Comparison of ENCODE assay signal across 12 cellular contexts in the genomic region with DNA sequence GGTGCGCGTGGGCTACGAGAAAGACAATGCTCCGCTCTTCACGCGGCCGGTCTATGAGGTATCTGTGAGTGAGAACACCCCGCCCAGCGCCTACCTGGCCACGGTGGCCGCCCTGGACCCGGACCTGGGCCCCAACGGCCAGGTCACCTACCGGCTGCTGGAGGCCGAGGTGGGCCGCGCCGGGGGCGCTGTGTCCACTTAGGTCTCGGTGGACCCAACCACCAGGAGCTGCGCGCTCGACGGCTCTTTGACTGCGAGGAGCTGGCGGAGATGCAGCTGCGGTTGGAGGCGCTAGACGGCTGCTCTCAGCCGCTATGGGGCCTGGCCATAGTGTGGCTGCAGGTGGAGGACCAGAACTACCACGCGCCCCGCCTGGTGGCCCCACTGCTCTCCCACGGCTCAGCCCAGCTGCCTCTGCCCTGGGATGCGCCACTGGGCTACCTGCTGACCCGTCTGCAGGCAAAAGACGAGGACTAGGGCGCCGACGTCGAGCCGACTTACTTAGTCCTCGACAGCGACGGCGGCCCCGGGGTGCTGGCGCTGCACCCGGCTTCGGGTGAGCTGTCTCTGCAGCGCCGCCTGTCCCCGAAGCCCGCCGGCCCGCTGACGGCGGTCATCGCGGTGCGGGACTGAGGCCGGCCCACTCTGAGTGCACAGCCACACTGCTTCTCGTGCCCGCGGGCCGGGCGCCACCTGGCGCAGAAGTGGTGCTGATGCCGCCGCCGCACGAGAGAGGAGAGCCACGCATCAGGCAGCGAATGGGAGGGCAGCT.
A peak's percentile ranks its signal among the peaks of the same experiment; 100 is the strongest.
DNase-seq lines count a peak whose midpoint lies in the region; ATAC-seq and TF ChIP-seq lines count a peak whose summit lies in the region.
"Had no signal": no experiment of that assay in that cellular context is flagged by ENCODE, and none has a peak within 500 bp of the region (broad histone marks: within the 10 kb centered on the region; RNA-seq: fewer than 3 reads in every experiment).

No MANE protein-coding gene starts in this region.

- H3K27me3 ChIP-seq in GM23248 (replicated peaks; ENCODE audit: insufficient read depth) (no peaks in the 10 kb centered on the region), right lobe of liver (peaks cover 0 to 9% of the 10 kb centered on the region in 2 donors)

- H3K27ac ChIP-seq in GM23248: no peak overlapping the region
- H3K27ac ChIP-seq in right lobe of liver: no peak overlapping the region
- H3K27ac ChIP-seq: sigmoid colon had no signal

- TF ChIP-seq CTCF in choroid plexus epithelial cell (conservative IDR thresholded peaks at IDR 0.05; ENCODE audit: low read depth, low read length) (no peak), right lobe of liver (IDR thresholded peaks at IDR 0.05) (peak in 3 of 4 donors; percentile 2 to 28 (median 18))

- H3K4me2 ChIP-seq in GM23248 (ENCODE audit: unreplicated experiment): no peak overlapping the region

- no peak overlapping the region for H3K9ac ChIP-seq in GM23248

- no peaks in the 10 kb centered on the region for H3K9me3 ChIP-seq in GM23248 (ENCODE audit: low read depth)
- H3K9me3 ChIP-seq in right lobe of liver: no peaks in the 10 kb centered on the region
- H3K9me3 ChIP-seq: sigmoid colon had no signal

- H3F3A ChIP-seq in GM23248 (ENCODE audit: insufficient read depth): no peaks in the 10 kb centered on the region

- no peaks in the 10 kb centered on the region for H3K9me2 ChIP-seq in GM23248 (ENCODE audit: insufficient read depth)

- no peaks in the 10 kb centered on the region for H3K36me3 ChIP-seq in GM23248 (ENCODE audit: low read depth)
- no peaks in the 10 kb centered on the region for H3K36me3 ChIP-seq in right lobe of liver
- H3K36me3 ChIP-seq: sigmoid colon had no signal

- H3K4me1 ChIP-seq in GM23248 (ENCODE audit: insufficient read depth): no peaks in the 10 kb centered on the region
- H3K4me1 ChIP-seq in right lobe of liver: no peaks in the 10 kb centered on the region

- TF ChIP-seq POLR2A in right lobe of liver (IDR thresholded peaks at IDR 0.05): no peak

- H4K20me1 ChIP-seq in GM23248 (ENCODE audit: insufficient read depth): no peaks in the 10 kb centered on the region

- in situ Hi-C loops in GM23248 (cut with MboI): no loop called here

- no peak overlapping the region for H2AFZ ChIP-seq in GM23248

- DNase-seq in AG08395 (ENCODE audit: low spot score) (peak; percentile 6), GM23248 (peak; percentile 36), choroid plexus epithelial cell (ENCODE audit: low read depth) (peak; percentile 1), right lobe of liver (peak; percentile 21 to 52 (median 42)), NCI-H2081 (lab: John Stamatoyannopoulos, UW) (no peak), CD1c-positive myeloid dendritic cell (ENCODE audit: extremely low spot score) (no peak), NCI-H1105 treated with DMSO at 0.1 percent for 48 hours (lab: John Stamatoyannopoulos, UW) (no peak)
- DNase-seq in activated effector memory CD4-positive, alpha-beta T cell treated with anti-CD3 and anti-CD28 coated beads, Interleukin-2, amount 50 U/mL, for 16 hours: no peak
- DNase-seq: activated gamma-delta T cell, NCI-H69, T1000 had no signal

- 11 to 12% methylated on average over 59 to 69 of the region's 74 CpGs for WGBS in GM23248 (ENCODE audit: low coverage in 1 of 2, low lambda C conversion rate in 2 of 2, missing lambda C conversion rate in 2 of 2), 2 experiments
- WGBS in right lobe of liver (ENCODE audit: insufficient coverage, low coverage, low lambda C conversion rate, missing lambda C conversion rate): no CpG with 5 or more reads among the region's 74 CpGs

- H3K4me3 ChIP-seq in GM23248: no peak overlapping the region
- H3K4me3 ChIP-seq in choroid plexus epithelial cell (ENCODE audit: low read depth, low read length): no peak overlapping the region
- H3K4me3 ChIP-seq in right lobe of liver: no peak overlapping the region
- H3K4me3 ChIP-seq: sigmoid colon had no signal

- intact Hi-C loops in right lobe of liver (cut with DNase I): no loop called here

- ATAC-seq in right lobe of liver: peak; percentile 26 to 48 (median 36)

- no peaks in the 10 kb centered on the region for H3K79me2 ChIP-seq in GM23248 (ENCODE audit: insufficient read depth)

Comparison
In these comparisons a context has a peak if more than half of its experiments do, and no peak if none do; other contexts are left out.
1. DNase-seq: peak in AG08395 (single experiment), GM23248 (single experiment), choroid plexus epithelial cell (single experiment) and right lobe of liver (3 of 3); none in activated effector memory CD4-positive, alpha-beta T cell treated with anti-CD3 and anti-CD28 coated beads, Interleukin-2, amount 50 U/mL, for 16 hours (single experiment), NCI-H2081 (0 of 2), CD1c-positive myeloid dendritic cell (single experiment) and NCI-H1105 treated with DMSO at 0.1 percent for 48 hours (single experiment).